Comparison of ENCODE assay signal across 15 cellular contexts in genomic region chr12:9702239-9702638, GRCh38. TPM values are rescaled to one million over a fixed set of nuclear protein-coding genes. Genes with fewer than 3 reads are reported as not detected.
DNase-seq lines count a peak whose midpoint lies in the region; ATAC-seq and TF ChIP-seq lines count a peak whose summit lies in the region.
"Had no signal": no experiment of that assay in that cellular context is flagged by ENCODE, and none has a peak within 500 bp of the region (broad histone marks: within the 10 kb centered on the region; RNA-seq: fewer than 3 reads in every experiment).

No MANE protein-coding gene starts in this region.

- H3K27ac ChIP-seq in upper lobe of right lung, result no peak overlapping the region
- H3K27ac ChIP-seq: SK-N-MC had no signal

- no peak overlapping the region for H3K4me3 ChIP-seq in upper lobe of right lung
- H3K4me3 ChIP-seq: SK-N-MC had no signal

- H3K4me1 Mint-ChIP-seq in activated CD4-positive, alpha-beta memory T cell treated with anti-CD3 and anti-CD28 coated beads, Interleukin-2, amount 10 ng/mL, durations not matched to agents 7 days and 5 days, result peaks cover 72% of the 10 kb centered on the region

- POLR2A ChIA-PET in activated CD4-positive, alpha-beta memory T cell treated with anti-CD3 and anti-CD28 coated beads, Interleukin-2, amount 10 ng/mL, durations not matched to agents 7 days and 5 days (lab: Charles Lee), result interaction anchor here (0.7 to 3.5 kb wide), 12 partner anchors 11 to 70 kb away, joined by 3 to 21 read pairs (median 6); no protein-coding TSS in a partner anchor

- no peak for TF ChIP-seq CTCF in upper lobe of right lung (IDR thresholded peaks at IDR 0.05)

- no peaks in the 10 kb centered on the region for H3K27me3 Mint-ChIP-seq in activated CD4-positive, alpha-beta memory T cell treated with anti-CD3 and anti-CD28 coated beads, Interleukin-2, amount 10 ng/mL, durations not matched to agents 7 days and 5 days

- peak; percentile 54 for DNase-seq in stimulated activated CD4-positive, alpha-beta T cell treated with anti-CD3 and anti-CD28 coated beads, Interleukin-15, amount 100 ng/mL, for 24 hours
- DNase-seq in stimulated activated CD4-positive, alpha-beta T cell treated with anti-CD3 and anti-CD28 coated beads, Interleukin-12 subunit alpha, Interleukin-12 subunit beta, amount 100 ng/mL, for 4 hours, result no peak
- peak; percentile 75 for DNase-seq in activated CD4-positive, alpha-beta memory T cell treated with anti-CD3 and anti-CD28 coated beads, Interleukin-2, amount 10 ng/mL, durations not matched to agents 7 days and 5 days
- DNase-seq in effector CD8-positive, alpha-beta T cell (lab: John Stamatoyannopoulos, UW), result peak; percentile 12
- DNase-seq in upper lobe of right lung, result no peak
- DNase-seq in NCI-H2171 treated with DMSO at 0.1 percent for 48 hours (lab: John Stamatoyannopoulos, UW), result no peak
- no peak for DNase-seq in NCI-H146 treated with DMSO at 0.1 percent for 48 hours (lab: John Stamatoyannopoulos, UW; ENCODE audit: unreplicated experiment)
- DNase-seq: NCI-H524, occipital lobe had no signal

- no peaks in the 10 kb centered on the region for H3K36me3 ChIP-seq in upper lobe of right lung

- peaks cover 16% of the 10 kb centered on the region for H3K9me3 Mint-ChIP-seq in activated CD4-positive, alpha-beta memory T cell treated with anti-CD3 and anti-CD28 coated beads, Interleukin-2, amount 10 ng/mL, durations not matched to agents 7 days and 5 days

- peak; percentile 19 for ATAC-seq in upper lobe of right lung
- no peak for ATAC-seq in GM21619 (IDR thresholded peaks at IDR 0.05; ENCODE audit: unreplicated experiment)

- peak overlapping the region; percentile 43 for H3K4me3 Mint-ChIP-seq in activated CD4-positive, alpha-beta memory T cell treated with anti-CD3 and anti-CD28 coated beads, Interleukin-2, amount 10 ng/mL, durations not matched to agents 7 days and 5 days

- H3K9me3 ChIP-seq in upper lobe of right lung, result no peaks in the 10 kb centered on the region

- peaks cover 17% of the 10 kb centered on the region for H3K4me1 ChIP-seq in upper lobe of right lung

- intact Hi-C loops in upper lobe of right lung (cut with DNase I), result loop anchor here (10.0 kb wide), 1 partner anchor 67 kb away; no protein-coding TSS in a partner anchor

- H3K27me3 ChIP-seq in upper lobe of right lung, result no peaks in the 10 kb centered on the region

- peak overlapping the region; percentile 85 for H3K27ac Mint-ChIP-seq in activated CD4-positive, alpha-beta memory T cell treated with anti-CD3 and anti-CD28 coated beads, Interleukin-2, amount 10 ng/mL, durations not matched to agents 7 days and 5 days

- CTCF ChIA-PET in activated CD4-positive, alpha-beta memory T cell treated with anti-CD3 and anti-CD28 coated beads, Interleukin-2, amount 10 ng/mL, durations not matched to agents 7 days and 5 days (lab: Charles Lee), result interaction anchor here (1.0 to 1.7 kb wide), 4 partner anchors 41 to 371 kb away, joined by 4 to 6 read pairs (median 4); no protein-coding TSS in a partner anchor

- H3K36me3 Mint-ChIP-seq in activated CD4-positive, alpha-beta memory T cell treated with anti-CD3 and anti-CD28 coated beads, Interleukin-2, amount 10 ng/mL, durations not matched to agents 7 days and 5 days (ENCODE audit: low read depth), result peaks cover 52% of the 10 kb centered on the region

RNA-seq across cellular contexts. Expression of gene CLECL1, which starts 30.7 kb away (rescaled TPM):
- total RNA-seq in activated CD4-positive, alpha-beta memory T cell treated with anti-CD3 and anti-CD28 coated beads, Interleukin-2, amount 10 ng/mL, durations not matched to agents 7 days and 5 days, result 10 to 100 TPM; 13.5 to 15.4 TPM
- total RNA-seq in upper lobe of right lung, result 3.4 TPM
- total RNA-seq: chondrocyte, G401, H1, MCF 10A, occipital lobe had no signal

RNA-seq across cellular contexts. Expression of gene CLEC2D, which starts 32.7 kb away (rescaled TPM):
- total RNA-seq in activated CD4-positive, alpha-beta memory T cell treated with anti-CD3 and anti-CD28 coated beads, Interleukin-2, amount 10 ng/mL, durations not matched to agents 7 days and 5 days, result 100 to 1,000 TPM; 446 to 449 TPM
- 12.9 TPM for total RNA-seq in upper lobe of right lung

RNA-seq across cellular contexts. Expression of gene CD69, which starts 58.5 kb away (rescaled TPM):
- total RNA-seq in activated CD4-positive, alpha-beta memory T cell treated with anti-CD3 and anti-CD28 coated beads, Interleukin-2, amount 10 ng/mL, durations not matched to agents 7 days and 5 days, result 100 to 1,000 TPM; 196 to 197 TPM
- total RNA-seq in upper lobe of right lung, result 14.5 TPM
- total RNA-seq: chondrocyte, G401, H1, MCF 10A had no signal

Comparison
In these comparisons a context has a peak if more than half of its experiments do, and no peak if none do; other contexts are left out.
1. DNase-seq: peak in stimulated activated CD4-positive, alpha-beta T cell treated with anti-CD3 and anti-CD28 coated beads, Interleukin-15, amount 100 ng/mL, for 24 hours (single experiment), activated CD4-positive, alpha-beta memory T cell treated with anti-CD3 and anti-CD28 coated beads, Interleukin-2, amount 10 ng/mL, durations not matched to agents 7 days and 5 days (single experiment) and effector CD8-positive, alpha-beta T cell (single experiment); none in stimulated activated CD4-positive, alpha-beta T cell treated with anti-CD3 and anti-CD28 coated beads, Interleukin-12 subunit alpha, Interleukin-12 subunit beta, amount 100 ng/mL, for 4 hours (single experiment), upper lobe of right lung (single experiment), NCI-H2171 treated with DMSO at 0.1 percent for 48 hours (single experiment) and NCI-H146 treated with DMSO at 0.1 percent for 48 hours (single experiment).
2. RNA of gene CLEC2D, which starts 32.7 kb away (total RNA-seq): 446 to 449 TPM in activated CD4-positive, alpha-beta memory T cell treated with anti-CD3 and anti-CD28 coated beads, Interleukin-2, amount 10 ng/mL, durations not matched to agents 7 days and 5 days; 12.9 TPM in upper lobe of right lung (single experiment); every median in the first group is over 10 times any median in the second.
3. RNA of gene CD69, which starts 58.5 kb away (total RNA-seq): 196 to 197 TPM in activated CD4-positive, alpha-beta memory T cell treated with anti-CD3 and anti-CD28 coated beads, Interleukin-2, amount 10 ng/mL, durations not matched to agents 7 days and 5 days; 14.5 TPM in upper lobe of right lung (single experiment); every median in the first group is over 10 times any median in the second.